15 cellular contexts compared by ENCODE assay signal in the genomic region with DNA sequence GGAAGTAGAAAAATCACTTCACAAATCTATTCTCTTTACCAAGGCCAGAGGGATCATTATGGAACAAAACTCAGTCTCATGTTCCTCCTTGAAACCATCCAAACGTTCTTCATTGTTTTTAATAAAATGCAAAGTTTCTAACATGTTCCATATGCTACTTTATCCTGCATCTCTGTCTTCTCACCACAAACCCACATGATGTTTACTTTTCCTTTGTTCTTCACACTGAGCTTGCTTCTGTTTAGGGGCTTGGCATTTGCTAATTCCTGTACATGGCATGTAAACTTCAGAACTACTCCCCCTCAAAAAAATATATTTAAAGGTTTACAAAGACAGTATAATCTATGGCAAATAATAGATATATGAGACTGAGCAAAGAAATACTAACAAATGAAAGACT.
A peak's percentile ranks its signal among the peaks of the same experiment; 100 is the strongest.
DNase-seq lines count a peak whose midpoint lies in the region; ATAC-seq and TF ChIP-seq lines count a peak whose summit lies in the region.
"Had no signal": no experiment of that assay in that cellular context is flagged by ENCODE, and none has a peak within 500 bp of the region (broad histone marks: within the 10 kb centered on the region; RNA-seq: fewer than 3 reads in every experiment).

No MANE protein-coding gene starts in this region.

- intact Hi-C loops in IMR-90 (cut with micrococcal nuclease), result no loop called here

- H2BK120ac ChIP-seq in IMR-90 (ENCODE audit: low read depth, low read length), result no peak overlapping the region
- H2BK120ac ChIP-seq in neuronal stem cell (ENCODE audit: low read depth, low read length), result no peak overlapping the region

- POLR2A ChIA-PET in IMR-90 (lab: Charles Lee; ENCODE audit: unreplicated experiment), result interaction anchor here (0.6 kb wide), 1 partner anchor 20 kb away, joined by 4 read pairs; no protein-coding TSS in a partner anchor

- H2AFZ ChIP-seq in IMR-90 (replicated peaks; ENCODE audit: low read length, poor library complexity) (no peak overlapping the region), neuronal stem cell (ENCODE audit: low read length) (peak overlapping the region; percentile 51)

- CTCF ChIA-PET in IMR-90 (lab: Yijun Ruan, JAX), result interaction anchor here (0.6 kb wide), 1 partner anchor 142 kb away, joined by 3 read pairs; no protein-coding TSS in a partner anchor

- no peaks in the 10 kb centered on the region for H3K9me1 ChIP-seq in IMR-90 (ENCODE audit: insufficient read depth, low read length)

- H3K4me2 ChIP-seq in IMR-90 (ENCODE audit: low read depth, low read length) (no peak overlapping the region), neuronal stem cell (ENCODE audit: insufficient read depth, low read length, poor library complexity, severe bottlenecking) (no peak overlapping the region)

- H3K79me1 ChIP-seq in IMR-90 (ENCODE audit: low read depth in 1 of 2, low read length in 2 of 2) (no peaks in the 10 kb centered on the region), neuronal stem cell (ENCODE audit: low read depth, low read length) (no peaks in the 10 kb centered on the region)

- no peak for TF ChIP-seq RAD21 in IMR-90 (IDR thresholded peaks at IDR 0.05; ENCODE audit: low read length)

- H3K14ac ChIP-seq in IMR-90 (replicated peaks; ENCODE audit: low read depth, low read length) (no peak overlapping the region), neuronal stem cell (ENCODE audit: low read length) (no peak overlapping the region)

- H3K18ac ChIP-seq in IMR-90 (ENCODE audit: low read depth, low read length) (no peak overlapping the region), neuronal stem cell (ENCODE audit: low read length) (no peak overlapping the region)

- H3K23ac ChIP-seq in IMR-90 (ENCODE audit: low read depth, low read length) (no peak overlapping the region), neuronal stem cell (ENCODE audit: low read depth, low read length, poor library complexity) (no peak overlapping the region)

- no peak for TF ChIP-seq CTCF in IMR-90 (conservative IDR thresholded peaks at IDR 0.05; ENCODE audit: low read depth, low read length)
- no peak for TF ChIP-seq CTCF in astrocyte of the cerebellum (IDR thresholded peaks at IDR 0.05; ENCODE audit: low read depth, low read length, missing control alignments)

- H2AK9ac ChIP-seq in IMR-90 (replicated peaks; ENCODE audit: low read depth, low read length, poor library complexity), result no peak overlapping the region

- in situ Hi-C loops in IMR-90 (cut with MboI; ENCODE audit: low sequenced_read_pairs) (no loop called here), astrocyte of the cerebellum (cut with HindIII; ENCODE audit: low sequenced_read_pairs) (no loop called here)

- H4K5ac ChIP-seq in IMR-90 (ENCODE audit: low read depth, low read length), result no peak overlapping the region

- H2BK20ac ChIP-seq in IMR-90 (ENCODE audit: low read depth, low read length), result 0 out of 2 replicates have a peak overlapping the region, but pooled peaks have one; percentile 10

- H2BK15ac ChIP-seq in IMR-90 (ENCODE audit: low read depth, low read length), result no peak overlapping the region
- H2BK15ac ChIP-seq in neuronal stem cell (ENCODE audit: low read length), result no peak overlapping the region

- TF ChIP-seq POLR2A in IMR-90 (IDR thresholded peaks at IDR 0.05; ENCODE audit: low read depth, low read length), result no peak

- DNase-seq in IMR-90 (no peak), astrocyte of the cerebellum (ENCODE audit: low read depth) (peak; percentile 18), neuronal stem cell (ENCODE audit: low spot score) (no peak), DMS114 treated with DMSO at 0.1 percent for 48 hours (lab: John Stamatoyannopoulos, UW; ENCODE audit: unreplicated experiment) (no peak)
- DNase-seq: C1 segment of cervical spinal cord; Calu3; CD4-positive, alpha-beta memory T cell; COR-L47; DMS79; GF-D8; GOT3; H7; HCEC 1CT had no signal

- no CpG with 5 or more reads among the region's 1 CpG for WGBS in IMR-90 (ENCODE audit: extremely low coverage in 2 of 2, insufficient read length in 1 of 2), 2 experiments
- no CpG with 5 or more reads among the region's 1 CpG for WGBS in neuronal stem cell (ENCODE audit: extremely low coverage in 2 of 2, insufficient read length in 2 of 2, insufficient replicate concordance in 1 of 2), 2 donors

- H3K4ac ChIP-seq in IMR-90 (ENCODE audit: low read depth, low read length) (no peak overlapping the region), neuronal stem cell (ENCODE audit: low read length) (no peak overlapping the region)

- no peak overlapping the region for H3K27ac ChIP-seq in IMR-90 (ENCODE audit: insufficient read depth, low read length)
- no peak overlapping the region for H3K27ac ChIP-seq in neuronal stem cell (replicated peaks; ENCODE audit: low read length)

- H3K56ac ChIP-seq in IMR-90 (ENCODE audit: extremely low read depth, insufficient read depth, low read length), result no peak overlapping the region

- H3K9ac ChIP-seq in IMR-90 (ENCODE audit: low read depth, low read length) (no peak overlapping the region), neuronal stem cell (ENCODE audit: low read depth, low read length, poor library complexity) (no peak overlapping the region)

- H3K4me1 ChIP-seq in IMR-90 (ENCODE audit: control insufficient read depth, insufficient read depth, low read length) (peaks cover 2% of the 10 kb centered on the region; the same call in 1 of the 2 replicates), neuronal stem cell (ENCODE audit: control insufficient read depth in 2 of 2, insufficient read depth in 1 of 2, low read depth in 1 of 2, low read length in 2 of 2) (no peaks in the 10 kb centered on the region)

- no peak overlapping the region for H2BK12ac ChIP-seq in neuronal stem cell (ENCODE audit: low read length)

- H4K8ac ChIP-seq in IMR-90 (ENCODE audit: low read depth in 2 of 2, low read length in 2 of 2) (no peak overlapping the region), neuronal stem cell (ENCODE audit: low read depth, low read length) (no peak overlapping the region)

- H4K20me1 ChIP-seq in IMR-90 (ENCODE audit: insufficient read depth, low read length), result no peaks in the 10 kb centered on the region

- no peak overlapping the region for H2AK5ac ChIP-seq in IMR-90 (ENCODE audit: low read depth, low read length)
- H2AK5ac ChIP-seq in neuronal stem cell (ENCODE audit: low read depth, low read length), result no peak overlapping the region

- H2BK5ac ChIP-seq in IMR-90 (ENCODE audit: low read depth, low read length, poor library complexity, severe bottlenecking), result no peak overlapping the region
- no peak overlapping the region for H2BK5ac ChIP-seq in neuronal stem cell (ENCODE audit: low read length)

- H3K36me3 ChIP-seq in IMR-90 (ENCODE audit: control insufficient read depth, insufficient read depth, low read length) (no peaks in the 10 kb centered on the region), neuronal stem cell (replicated peaks in 1 of 2; ENCODE audit: control insufficient read depth in 2 of 2, insufficient read depth in 2 of 2, low read length in 2 of 2) (no peaks in the 10 kb centered on the region)

- H3K27me3 ChIP-seq in IMR-90 (ENCODE audit: control insufficient read depth, insufficient read depth, low read length) (no peaks in the 10 kb centered on the region), neuronal stem cell (ENCODE audit: control insufficient read depth in 3 of 3, insufficient read depth in 3 of 3, low read depth in 1 of 3, low read length in 3 of 3) (no peaks in the 10 kb centered on the region)

- no TSS peak for BruUV-seq in IMR-90 (replicated peaks; lab: Mats Ljungman, UMichigan)

- dilution Hi-C loops in IMR-90 (cut with HindIII; ENCODE audit: low sequenced_read_pairs, unreplicated experiment), result no loop called here

- H3K4me3 ChIP-seq in IMR-90 (ENCODE audit: insufficient read depth, low read depth, low read length) (no peak overlapping the region), astrocyte of the cerebellum (ENCODE audit: low read depth, low read length) (no peak overlapping the region), neuronal stem cell (ENCODE audit: low read length in 2 of 2) (no peak overlapping the region)

- H4K91ac ChIP-seq in IMR-90 (ENCODE audit: insufficient read depth, low read depth, low read length) (no peak overlapping the region), neuronal stem cell (ENCODE audit: low read depth, low read length, poor library complexity) (no peak overlapping the region)

- ATAC-seq in IMR-90 (ENCODE audit: low read depth), result no peak
- no peak for ATAC-seq in HG03432 (IDR thresholded peaks at IDR 0.05; ENCODE audit: unreplicated experiment)
- ATAC-seq in GM21526 (IDR thresholded peaks at IDR 0.05; ENCODE audit: low FRiP score, unreplicated experiment), result no peak

- H3K9me3 ChIP-seq in IMR-90 (ENCODE audit: control insufficient read depth, insufficient read depth, low read length) (no peaks in the 10 kb centered on the region), neuronal stem cell (replicated peaks in 1 of 2; ENCODE audit: control insufficient read depth in 2 of 2, insufficient read depth in 1 of 2, low read depth in 1 of 2, low read length in 2 of 2) (no peaks in the 10 kb centered on the region)

TF ChIP-seq in IMR-90, 13 proteins besides CTCF, POLR2A, EP300 and RAD21 (continues in another document):
- TF ChIP-seq RFX5 (IDR thresholded peaks at IDR 0.05; ENCODE audit: low read depth, low read length), result no peak
- TF ChIP-seq NFE2L2 (IDR thresholded peaks at IDR 0.05; ENCODE audit: low read depth, low read length), result no peak
- no peak for TF ChIP-seq CEBPB (IDR thresholded peaks at IDR 0.05; ENCODE audit: low read depth, low read length)
- TF ChIP-seq, protein P1, sequence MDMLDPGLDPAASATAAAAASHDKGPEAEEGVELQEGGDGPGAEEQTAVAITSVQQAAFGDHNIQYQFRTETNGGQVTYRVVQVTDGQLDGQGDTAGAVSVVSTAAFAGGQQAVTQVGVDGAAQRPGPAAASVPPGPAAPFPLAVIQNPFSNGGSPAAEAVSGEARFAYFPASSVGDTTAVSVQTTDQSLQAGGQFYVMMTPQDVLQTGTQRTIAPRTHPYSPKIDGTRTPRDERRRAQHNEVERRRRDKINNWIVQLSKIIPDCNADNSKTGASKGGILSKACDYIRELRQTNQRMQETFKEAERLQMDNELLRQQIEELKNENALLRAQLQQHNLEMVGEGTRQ (IDR thresholded peaks at IDR 0.05; ENCODE audit: low read depth, low read length), result no peak
- no peak for TF ChIP-seq RCOR1 (IDR thresholded peaks at IDR 0.05; ENCODE audit: insufficient replicate concordance, low read length)
- TF ChIP-seq, protein P2, sequence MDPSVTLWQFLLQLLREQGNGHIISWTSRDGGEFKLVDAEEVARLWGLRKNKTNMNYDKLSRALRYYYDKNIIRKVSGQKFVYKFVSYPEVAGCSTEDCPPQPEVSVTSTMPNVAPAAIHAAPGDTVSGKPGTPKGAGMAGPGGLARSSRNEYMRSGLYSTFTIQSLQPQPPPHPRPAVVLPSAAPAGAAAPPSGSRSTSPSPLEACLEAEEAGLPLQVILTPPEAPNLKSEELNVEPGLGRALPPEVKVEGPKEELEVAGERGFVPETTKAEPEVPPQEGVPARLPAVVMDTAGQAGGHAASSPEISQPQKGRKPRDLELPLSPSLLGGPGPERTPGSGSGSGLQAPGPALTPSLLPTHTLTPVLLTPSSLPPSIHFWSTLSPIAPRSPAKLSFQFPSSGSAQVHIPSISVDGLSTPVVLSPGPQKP (IDR thresholded peaks at IDR 0.05; ENCODE audit: borderline replicate concordance, low read depth, low read length), result no peak
- TF ChIP-seq FOS (IDR thresholded peaks at IDR 0.05; ENCODE audit: low read depth, low read length), result no peak
- TF ChIP-seq BHLHE40 (IDR thresholded peaks at IDR 0.05; ENCODE audit: low read depth, low read length), result no peak
